15 cellular contexts compared by ENCODE assay signal in the genomic region with DNA sequence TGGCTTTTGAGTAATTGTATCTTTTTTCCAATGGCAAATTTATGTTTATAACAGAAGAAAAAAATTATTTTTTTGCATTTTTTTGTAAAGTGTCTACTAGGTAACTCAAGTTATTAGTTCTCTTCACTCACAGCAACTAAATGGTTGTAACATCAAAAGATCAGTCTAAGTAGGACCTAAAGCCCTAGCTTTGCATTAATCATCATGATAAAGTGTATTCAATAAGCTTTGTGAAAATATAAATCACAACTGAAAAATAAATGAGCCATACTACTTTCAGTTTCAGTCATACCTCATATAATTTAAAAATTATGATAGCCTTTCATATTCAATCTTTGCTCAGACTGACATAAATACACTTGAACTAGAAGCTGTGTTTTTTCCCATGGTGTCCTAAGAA. TPM values are rescaled to one million over a fixed set of nuclear protein-coding genes. Genes with fewer than 3 reads are reported as not detected.
DNase-seq lines count a peak whose midpoint lies in the region; ATAC-seq and TF ChIP-seq lines count a peak whose summit lies in the region.
"Had no signal": no experiment of that assay in that cellular context is flagged by ENCODE, and none has a peak within 500 bp of the region (broad histone marks: within the 10 kb centered on the region; RNA-seq: fewer than 3 reads in every experiment).

No MANE protein-coding gene starts in this region.

- no peak overlapping the region for H3K9ac ChIP-seq in mammary epithelial cell (ENCODE audit: insufficient read depth, low read length)

- TF ChIP-seq CTCF in MCF 10A (IDR thresholded peaks at IDR 0.05; ENCODE audit: unreplicated experiment) (no peak), mammary epithelial cell (conservative IDR thresholded peaks at IDR 0.05 in 1 of 2, IDR thresholded peaks at IDR 0.05 in 1 of 2; ENCODE audit: extremely low read depth in 1 of 2, insufficient read depth in 1 of 2, low read depth in 1 of 2, low read length in 2 of 2) (no peak), adrenal gland (IDR thresholded peaks at IDR 0.05) (no peak)

- no peak overlapping the region for H3K4me3 Mint-ChIP-seq in activated T-cell treated with anti-CD3 and anti-CD28 coated beads, Interleukin-2, amount 50 U/mL, for 24 hours
- no peak overlapping the region for H3K4me3 Mint-ChIP-seq in MCF 10A (ENCODE audit: unreplicated experiment)
- no peak overlapping the region for H3K4me3 Mint-ChIP-seq in stimulated activated effector memory CD8-positive, alpha-beta T cell treated with anti-CD3 and anti-CD28 coated beads, Interleukin-12 subunit alpha, Interleukin-12 subunit beta, amount 100 ng/mL, for 72 hours
- H3K4me3 Mint-ChIP-seq: B cell; CD4-positive, alpha-beta T cell; HFFc6 had no signal

- CTCF ChIA-PET in MCF 10A (lab: Yijun Ruan, JAX): interaction anchor here (1.0 kb wide), 1 partner anchor 14 kb away, joined by 3 read pairs; no protein-coding TSS in a partner anchor
- CTCF ChIA-PET in mammary epithelial cell (lab: Charles Lee; ENCODE audit: low non-redundant PET): no interaction called here

- H3K4me1 Mint-ChIP-seq in activated T-cell treated with anti-CD3 and anti-CD28 coated beads, Interleukin-2, amount 50 U/mL, for 24 hours (ENCODE audit: low read depth): peaks cover 70% of the 10 kb centered on the region
- H3K4me1 Mint-ChIP-seq in MCF 10A (ENCODE audit: insufficient read depth, unreplicated experiment): peaks cover 37% of the 10 kb centered on the region
- H3K4me1 Mint-ChIP-seq in stimulated activated effector memory CD8-positive, alpha-beta T cell treated with anti-CD3 and anti-CD28 coated beads, Interleukin-12 subunit alpha, Interleukin-12 subunit beta, amount 100 ng/mL, for 72 hours: peaks cover 57% of the 10 kb centered on the region

- no peak overlapping the region for H2AFZ ChIP-seq in mammary epithelial cell (ENCODE audit: low read depth, low read length)

- no peak overlapping the region for H3K4me2 ChIP-seq in mammary epithelial cell (ENCODE audit: insufficient read depth, low read depth, low read length)

- in situ Hi-C loops in mammary epithelial cell (cut with MboI; ENCODE audit: low sequenced_read_pairs in 2 of 2): no loop called here

- H3K9me3 Mint-ChIP-seq in activated T-cell treated with anti-CD3 and anti-CD28 coated beads, Interleukin-2, amount 50 U/mL, for 24 hours: no peaks in the 10 kb centered on the region
- no peaks in the 10 kb centered on the region for H3K9me3 Mint-ChIP-seq in MCF 10A (ENCODE audit: unreplicated experiment)
- no peaks in the 10 kb centered on the region for H3K9me3 Mint-ChIP-seq in stimulated activated effector memory CD8-positive, alpha-beta T cell treated with anti-CD3 and anti-CD28 coated beads, Interleukin-12 subunit alpha, Interleukin-12 subunit beta, amount 100 ng/mL, for 72 hours
- H3K9me3 Mint-ChIP-seq: CD4-positive, alpha-beta T cell; HFFc6 had no signal

- peaks cover 42% of the 10 kb centered on the region for H3K36me3 Mint-ChIP-seq in activated T-cell treated with anti-CD3 and anti-CD28 coated beads, Interleukin-2, amount 50 U/mL, for 24 hours (ENCODE audit: low read depth)
- H3K36me3 Mint-ChIP-seq in MCF 10A (ENCODE audit: insufficient read depth, unreplicated experiment): peaks cover 6% of the 10 kb centered on the region
- H3K36me3 Mint-ChIP-seq in stimulated activated effector memory CD8-positive, alpha-beta T cell treated with anti-CD3 and anti-CD28 coated beads, Interleukin-12 subunit alpha, Interleukin-12 subunit beta, amount 100 ng/mL, for 72 hours: peaks cover 13% of the 10 kb centered on the region

- peaks cover 6% of the 10 kb centered on the region for H3K4me1 ChIP-seq in mammary epithelial cell (ENCODE audit: insufficient read depth, low read length)
- peaks cover 0 to 18% of the 10 kb centered on the region in 2 donors for H3K4me1 ChIP-seq in adrenal gland (replicated peaks in 1 of 2)

- POLR2A ChIA-PET in MCF 10A (lab: Yijun Ruan, JAX): interaction anchor here (0.6 to 15.3 kb wide), 8 partner anchors 14 to 1747 kb away, joined by 3 to 375 read pairs (median 3); partner anchors contain the start of genes ABCB10, EXOC8 and SPRTN

- no peaks in the 10 kb centered on the region for H3K27me3 Mint-ChIP-seq in activated T-cell treated with anti-CD3 and anti-CD28 coated beads, Interleukin-2, amount 50 U/mL, for 24 hours
- H3K27me3 Mint-ChIP-seq in MCF 10A (ENCODE audit: insufficient read depth, unreplicated experiment): no peaks in the 10 kb centered on the region
- H3K27me3 Mint-ChIP-seq: B cell; CD4-positive, alpha-beta T cell had no signal

- intact Hi-C loops in MCF 10A (cut with micrococcal nuclease) (no loop called here), mammary epithelial cell (cut with micrococcal nuclease) (no loop called here), adrenal gland (cut with DNase I) (no loop called here)

- peak; percentile 71 for ATAC-seq in stimulated activated effector memory CD8-positive, alpha-beta T cell treated with anti-CD3 and anti-CD28 coated beads, Interleukin-12 subunit alpha, Interleukin-12 subunit beta, amount 100 ng/mL, for 72 hours
- ATAC-seq in HG03039 (IDR thresholded peaks at IDR 0.05; ENCODE audit: unreplicated experiment): no peak

- dilution Hi-C loops in mammary epithelial cell (cut with HindIII; ENCODE audit: low sequenced_read_pairs): no loop called here

- peaks cover 93% of the 10 kb centered on the region for H3K79me2 ChIP-seq in mammary epithelial cell (ENCODE audit: insufficient read depth, low read length)

- H3K9me3 ChIP-seq in mammary epithelial cell (replicated peaks; ENCODE audit: insufficient read depth, low read length) (no peaks in the 10 kb centered on the region), adrenal gland (replicated peaks in 1 of 3) (no peaks in the 10 kb centered on the region)

- H3K36me3 ChIP-seq in mammary epithelial cell (ENCODE audit: insufficient read depth, low read length): peaks cover 3% of the 10 kb centered on the region
- H3K36me3 ChIP-seq in adrenal gland (replicated peaks in 1 of 2): no peaks in the 10 kb centered on the region

- no peaks in the 10 kb centered on the region for H4K20me1 ChIP-seq in mammary epithelial cell (ENCODE audit: insufficient read depth, low read length)

- no peak overlapping the region for H3K4me3 ChIP-seq in mammary epithelial cell (replicated peaks in 1 of 3; ENCODE audit: insufficient read depth in 1 of 3, low read depth in 2 of 3, low read length in 3 of 3)
- H3K4me3 ChIP-seq in adrenal gland: no peak overlapping the region

- BruUV-seq in MCF 10A (replicated peaks; lab: Mats Ljungman, UMichigan) (no TSS peak), mammary epithelial cell (replicated peaks; lab: Mats Ljungman, UMichigan) (no TSS peak)

- H3K27ac Mint-ChIP-seq in activated T-cell treated with anti-CD3 and anti-CD28 coated beads, Interleukin-2, amount 50 U/mL, for 24 hours: peak overlapping the region; percentile 70
- peak overlapping the region; percentile 10 for H3K27ac Mint-ChIP-seq in MCF 10A (ENCODE audit: low read depth, unreplicated experiment)
- H3K27ac Mint-ChIP-seq in stimulated activated effector memory CD8-positive, alpha-beta T cell treated with anti-CD3 and anti-CD28 coated beads, Interleukin-12 subunit alpha, Interleukin-12 subunit beta, amount 100 ng/mL, for 72 hours: no peak overlapping the region
- H3K27ac Mint-ChIP-seq: B cell; CD4-positive, alpha-beta T cell; HFFc6 had no signal

- no peak for DNase-seq in activated T-cell treated with anti-CD3 and anti-CD28 coated beads, Interleukin-2, amount 50 U/mL, for 24 hours
- no peak for DNase-seq in activated T-cell treated with anti-CD3 and anti-CD28 coated beads, Interleukin-2, amount 50 U/mL, for 1 hour
- DNase-seq in MCF 10A (ENCODE audit: unreplicated experiment): no peak
- no peak for DNase-seq in mammary epithelial cell
- DNase-seq in stimulated activated effector memory CD8-positive, alpha-beta T cell treated with anti-CD3 and anti-CD28 coated beads, Interleukin-12 subunit alpha, Interleukin-12 subunit beta, amount 100 ng/mL, for 72 hours (ENCODE audit: low spot score in 2 of 2): no peak
- no peak for DNase-seq in adrenal gland
- DNase-seq: C1 segment of cervical spinal cord; Calu3; CD4-positive, alpha-beta T cell; DMS 273 treated with DMSO at 0.1 percent for 48 hours; HCEC 1CT; HFFc6 had no signal

- no peak for TF ChIP-seq POLR2A in adrenal gland (IDR thresholded peaks at IDR 0.05)

- no peak overlapping the region for H3K27ac ChIP-seq in mammary epithelial cell (ENCODE audit: insufficient read depth, low read depth, low read length)
- H3K27ac ChIP-seq in adrenal gland: no peak overlapping the region
- H3K27ac ChIP-seq: HL-60 had no signal

- no peaks in the 10 kb centered on the region for H3K27me3 ChIP-seq in mammary epithelial cell (ENCODE audit: insufficient read depth, low read length)
- no peaks in the 10 kb centered on the region for H3K27me3 ChIP-seq in adrenal gland

RNA-seq across cellular contexts. Expression of gene TAF5L, which starts 6.9 kb away (rescaled TPM):
- total RNA-seq in MCF 10A (2022) (31.8 and 37.6 TPM in 2 replicates), mammary epithelial cell (10 to 100 TPM; 20.8 to 21.0 TPM), adrenal gland (10 to 100 TPM in 4 of 8 donors, 1 to 10 TPM in 4; 7.8 to 16.0 (median 9.9) TPM)
- polyA plus RNA-seq in mammary epithelial cell (22.5 TPM), adrenal gland (10 to 100 TPM in 1 of 3 donors, 1 to 10 TPM in 2; 5.4 to 14.1 (median 7.2) TPM)
- polyA minus RNA-seq in mammary epithelial cell: 25.2 TPM

RNA-seq across cellular contexts. Expression of gene URB2, which starts 7.0 kb away (rescaled TPM):
- total RNA-seq in MCF 10A (2022) (25.8 and 35.5 TPM in 2 replicates), mammary epithelial cell (10 to 100 TPM; 13.3 to 15.4 TPM), adrenal gland (10 to 100 TPM in 1 of 8 donors, 1 to 10 TPM in 7; 4.4 to 10.8 (median 8.1) TPM)
- polyA plus RNA-seq in mammary epithelial cell (13.5 TPM), adrenal gland (1 to 10 TPM; 2.3 to 4.6 (median 2.6) TPM)
- 37.0 TPM for polyA minus RNA-seq in mammary epithelial cell
